In genomic region chr6:136113736-136114173, GRCh38 we compare ENCODE assay signal across 8 cellular contexts.
A peak's percentile ranks its signal among the peaks of the same experiment; 100 is the strongest.
DNase-seq lines count a peak whose midpoint lies in the region; ATAC-seq and TF ChIP-seq lines count a peak whose summit lies in the region.

No MANE protein-coding gene starts in this region.

- H3K27me3 ChIP-seq in fibroblast of lung (ENCODE audit: control insufficient read depth, insufficient read depth, low read length) (no peaks in the 10 kb centered on the region), prostate gland (replicated peaks; ENCODE audit: insufficient read depth) (no peaks in the 10 kb centered on the region)

- H3K79me2 ChIP-seq in fibroblast of lung (ENCODE audit: control insufficient read depth, insufficient read depth, low read length) = no peaks in the 10 kb centered on the region

- WGBS in prostate gland = 36% methylated on average over 5 of the region's 5 CpGs

- H3K27ac ChIP-seq in fibroblast of lung (ENCODE audit: insufficient read depth, low read length) = no peak overlapping the region
- no peak overlapping the region for H3K27ac ChIP-seq in prostate gland

- H2AFZ ChIP-seq in fibroblast of lung (ENCODE audit: low read length) = no peak overlapping the region

- no peak overlapping the region for H3K4me2 ChIP-seq in fibroblast of lung (ENCODE audit: extremely low read depth, insufficient read depth, low read length)

- H3K4me3 ChIP-seq in AG09309 (ENCODE audit: control insufficient read depth, low read depth, low read length) = no peak overlapping the region
- H3K4me3 ChIP-seq in fibroblast of lung (replicated peaks in 1 of 4; ENCODE audit: control extremely low read depth in 1 of 4, insufficient read depth in 1 of 4, low read depth in 3 of 4, low read length in 4 of 4) = no peak overlapping the region
- H3K4me3 ChIP-seq in prostate gland = no peak overlapping the region

- intact Hi-C loops in prostate gland (cut with DNase I) = no loop called here

- TF ChIP-seq CTCF in AG09309 (IDR thresholded peaks at IDR 0.05; ENCODE audit: control insufficient read depth, insufficient read depth, low read depth, low read length, missing control alignments) (no peak), fibroblast of lung (conservative IDR thresholded peaks at IDR 0.05 in 1 of 2, IDR thresholded peaks at IDR 0.05 in 1 of 2; ENCODE audit: low read depth in 1 of 2, low read length in 2 of 2) (no peak), omental fat pad (IDR thresholded peaks at IDR 0.05) (no peak), prostate gland (IDR thresholded peaks at IDR 0.05) (no peak)

- H3K4me1 ChIP-seq in fibroblast of lung (ENCODE audit: control insufficient read depth, extremely low read depth, insufficient read depth, low read length) = peaks cover 5% of the 10 kb centered on the region
- H3K4me1 ChIP-seq in prostate gland (replicated peaks) = no peaks in the 10 kb centered on the region

- DNase-seq in AG09309 (ENCODE audit: low read depth) (peak; percentile 80), Kasumi-1 (lab: John Stamatoyannopoulos, UW) (peak; percentile 78 to 86), fibroblast of lung (ENCODE audit: low read depth in 2 of 2) (peak; percentile 74 to 75), omental fat pad (ENCODE audit: low spot score) (no peak), prostate gland (ENCODE audit: low spot score) (no peak), cerebellum (ENCODE audit: low spot score) (no peak)

- H3K36me3 ChIP-seq in fibroblast of lung (ENCODE audit: control insufficient read depth, insufficient read depth, low read length) (no peaks in the 10 kb centered on the region), prostate gland (no peaks in the 10 kb centered on the region)

- no peak for TF ChIP-seq POLR2A in prostate gland (IDR thresholded peaks at IDR 0.05)

- H3K9ac ChIP-seq in fibroblast of lung (ENCODE audit: insufficient read depth, low read length) = no peak overlapping the region

- no peaks in the 10 kb centered on the region for H4K20me1 ChIP-seq in fibroblast of lung (ENCODE audit: control insufficient read depth, extremely low read depth, insufficient read depth, low read length)

- H3K9me3 ChIP-seq in fibroblast of lung (ENCODE audit: control insufficient read depth, insufficient read depth, low read depth, low read length) = no peaks in the 10 kb centered on the region
- H3K9me3 ChIP-seq in prostate gland = no peaks in the 10 kb centered on the region

- ATAC-seq in omental fat pad (ENCODE audit: low FRiP score) = peak; percentile 91
- ATAC-seq in HG02840 (IDR thresholded peaks at IDR 0.05; ENCODE audit: low FRiP score, unreplicated experiment) = no peak

TF ChIP-seq in PFSK-1, 5 proteins besides CTCF, POLR2A, EP300 and RAD21:
- no peak for TF ChIP-seq POLR2AphosphoS5 (IDR thresholded peaks at IDR 0.05; ENCODE audit: low read depth, low read length)
- TF ChIP-seq TAF1 (IDR thresholded peaks at IDR 0.05; ENCODE audit: borderline replicate concordance, insufficient read depth, low read length) = no peak
- peak; percentile 43 for TF ChIP-seq FOXP2 (optimal IDR thresholded peaks at IDR 0.05; ENCODE audit: borderline replicate concordance, extremely low read depth, extremely low read length, insufficient read depth)
- peak; percentile 87; the same call in 1 of the 2 replicates for TF ChIP-seq SIN3A (IDR thresholded peaks at IDR 0.05; ENCODE audit: borderline replicate concordance, insufficient read depth, low read length)
- no peak for TF ChIP-seq REST (IDR thresholded peaks at IDR 0.05; ENCODE audit: insufficient read depth in 1 of 2, low read depth in 2 of 2, low read length in 2 of 2)

Comparison
In these comparisons a context has a peak if more than half of its experiments do, and no peak if none do; other contexts are left out.
1. DNase-seq: peak in AG09309 (single experiment), Kasumi-1 (2 of 2) and fibroblast of lung (2 of 2); none in omental fat pad (single experiment), prostate gland (single experiment) and cerebellum (single experiment).